In genomic region chr3:48439820-48440589, GRCh38 we compare ENCODE assay signal across 8 cellular contexts. TPM values are rescaled to one million over a fixed set of nuclear protein-coding genes. Genes with fewer than 3 reads are reported as not detected.
DNase-seq lines count a peak whose midpoint lies in the region; ATAC-seq and TF ChIP-seq lines count a peak whose summit lies in the region.

TSS of gene CCDC51 (minus strand) at chr3:48440119. CDS start at chr3:48435128, 4,991 bp downstream.
TSS of gene TMA7 (plus strand) at chr3:48440257. CDS start at chr3:48440297, 40 bp downstream.

- H3K27me3 ChIP-seq in heart right ventricle (no peaks in the 10 kb centered on the region), upper lobe of left lung (no peaks in the 10 kb centered on the region)

- TF ChIP-seq EP300 in upper lobe of left lung (IDR thresholded peaks at IDR 0.05): peak in 1 of 4 donors; percentile 56

- H3K27ac Mint-ChIP-seq in T-helper 1 cell treated with Interleukin-12 subunit alpha and Interleukin-12 subunit beta and Interleukin-4 antibody, amounts not matched to agents 30 μg/mL and 1 μg/mL, for 36 hours: peak within 1 kb of the TSS; percentile 94

- TF ChIP-seq CTCF in GM13977 (IDR thresholded peaks at IDR 0.05; ENCODE audit: extremely low read depth, insufficient read depth, missing control alignments) (no peak), heart right ventricle (IDR thresholded peaks at IDR 0.05) (no peak), upper lobe of left lung (IDR thresholded peaks at IDR 0.05) (peak in 3 of 6 experiments; percentile 11 to 18 (median 12))

- H3K36me3 ChIP-seq in heart right ventricle (peaks cover 0 to 39% (median 5%) of the 10 kb centered on the region in 9 donors), upper lobe of left lung (peaks cover 0 to 38% (median 15%) of the 10 kb centered on the region in 4 donors)

- no peaks in the 10 kb centered on the region for H3K9me3 ChIP-seq in heart right ventricle
- H3K9me3 ChIP-seq in upper lobe of left lung: no peaks in the 10 kb centered on the region

- ATAC-seq in HG02884 (IDR thresholded peaks at IDR 0.05; ENCODE audit: unreplicated experiment) (peak; percentile 91), heart right ventricle (peak; percentile 97 to 99 (median 99)), upper lobe of left lung (ENCODE audit: low FRiP score in 2 of 2) (peak; percentile 98 to 99)

- peak within 1 kb of the TSS; percentile 100 for H3K4me3 Mint-ChIP-seq in T-helper 1 cell treated with Interleukin-12 subunit alpha and Interleukin-12 subunit beta and Interleukin-4 antibody, amounts not matched to agents 30 μg/mL and 1 μg/mL, for 36 hours

- in situ Hi-C loops in GM13977 (cut with MboI; ENCODE audit: low pct_unique_long_range_greater_than_20kb, low sequenced_read_pairs, unreplicated experiment): loop anchor here (10.0 kb wide), 1 partner anchor 245 kb away; no protein-coding TSS in a partner anchor

- H3K36me3 Mint-ChIP-seq in T-helper 1 cell treated with Interleukin-12 subunit alpha and Interleukin-12 subunit beta and Interleukin-4 antibody, amounts not matched to agents 30 μg/mL and 1 μg/mL, for 36 hours (ENCODE audit: low read depth): peaks cover 28% of the 10 kb centered on the region

- H3K27me3 Mint-ChIP-seq in T-helper 1 cell treated with Interleukin-12 subunit alpha and Interleukin-12 subunit beta and Interleukin-4 antibody, amounts not matched to agents 30 μg/mL and 1 μg/mL, for 36 hours (ENCODE audit: low read depth): no peaks in the 10 kb centered on the region

- H3K9me3 Mint-ChIP-seq in T-helper 1 cell treated with Interleukin-12 subunit alpha and Interleukin-12 subunit beta and Interleukin-4 antibody, amounts not matched to agents 30 μg/mL and 1 μg/mL, for 36 hours: no peaks in the 10 kb centered on the region

- DNase-seq in GM13977 (ENCODE audit: low spot score) (peak; percentile 98), NCI-H1694 (lab: John Stamatoyannopoulos, UW) (peak; percentile 57), amniotic stem cell (lab: John Stamatoyannopoulos, UW) (peak; percentile 93), heart right ventricle (peak; percentile 98), posterior cingulate gyrus (peak; percentile 99 to 100 (median 100)), upper lobe of left lung (peak; percentile 95 to 98)

- H3K4me3 ChIP-seq in heart right ventricle: peak within 1 kb of the TSS; percentile 71 to 99 (median 88)
- peak within 1 kb of the TSS; percentile 73 to 94 (median 74) for H3K4me3 ChIP-seq in upper lobe of left lung

- WGBS in heart right ventricle, 2 donors: 0 to 1% methylated on average over 54 of the region's 54 CpGs
- 0 to 2% methylated on average over 19 to 45 of the region's 54 CpGs for WGBS in upper lobe of left lung, 2 donors

- H3K27ac ChIP-seq in heart right ventricle (peak within 1 kb of the TSS; percentile 68 to 98 (median 96)), upper lobe of left lung (peak within 1 kb of the TSS; percentile 91 to 96 (median 94))

- peaks cover 0 to 36% (median 27%) of the 10 kb centered on the region in 9 donors for H3K4me1 ChIP-seq in heart right ventricle
- H3K4me1 ChIP-seq in upper lobe of left lung: peaks cover 22 to 39% (median 30%) of the 10 kb centered on the region in 4 donors

- intact Hi-C loops in heart right ventricle (cut with DNase I) (loop anchor here in 5 of 10 donors (5.0 to 10.0 kb wide), 4 partner anchors 38 to 245 kb away; no protein-coding TSS in a partner anchor), posterior cingulate gyrus (cut with DNase I) (loop anchor here (5.0 kb wide), 1 partner anchor 248 kb away; no protein-coding TSS in a partner anchor)

- peaks cover 20% of the 10 kb centered on the region for H3K4me1 Mint-ChIP-seq in T-helper 1 cell treated with Interleukin-12 subunit alpha and Interleukin-12 subunit beta and Interleukin-4 antibody, amounts not matched to agents 30 μg/mL and 1 μg/mL, for 36 hours (ENCODE audit: low read depth)

- TF ChIP-seq POLR2A in upper lobe of left lung (IDR thresholded peaks at IDR 0.05): peak; percentile 60 to 97 (median 92)

RNA-seq across cellular contexts. Expression of gene CCDC51, which starts in this region (rescaled TPM):
- 10 to 100 TPM in 8 of 10 donors, 1 to 10 TPM in 2; 9.5 to 14.3 (median 12.2) TPM for total RNA-seq in heart right ventricle
- polyA plus RNA-seq in heart right ventricle: 10 to 100 TPM in 1 of 2 donors, 1 to 10 TPM in 1; 4.7 to 11.0 TPM
- 10 to 100 TPM in 5 of 6 donors, 1 to 10 TPM in 1; 6.3 to 18.2 (median 13.2) TPM for total RNA-seq in upper lobe of left lung

RNA-seq across cellular contexts. Expression of gene TMA7, which starts in this region (rescaled TPM):
- total RNA-seq in heart right ventricle (100 to 1,000 TPM; 140 to 227 (median 193) TPM), upper lobe of left lung (100 to 1,000 TPM; 115 to 282 (median 163) TPM)
- polyA plus RNA-seq in heart right ventricle: 1,000 to 10,000 TPM in 1 of 2 donors, 100 to 1,000 TPM in 1; 365 to 1,063 TPM

Comparison
In these comparisons a context has a peak if more than half of its experiments do, and no peak if none do; other contexts are left out.
1. Peak in every context shown above with its lines: DNase-seq, ATAC-seq, H3K4me3 ChIP-seq and H3K27ac ChIP-seq.